ENCODE assay signal across 2 cellular contexts in genomic region chr4:7983296-7983695, GRCh38.
TF ChIP-seq lines count a peak whose summit lies in the region.

No MANE protein-coding gene starts in this region.

TF ChIP-seq in WTC11, 78 proteins besides CTCF, POLR2A, EP300 and RAD21:
- TF ChIP-seq, protein P1, sequence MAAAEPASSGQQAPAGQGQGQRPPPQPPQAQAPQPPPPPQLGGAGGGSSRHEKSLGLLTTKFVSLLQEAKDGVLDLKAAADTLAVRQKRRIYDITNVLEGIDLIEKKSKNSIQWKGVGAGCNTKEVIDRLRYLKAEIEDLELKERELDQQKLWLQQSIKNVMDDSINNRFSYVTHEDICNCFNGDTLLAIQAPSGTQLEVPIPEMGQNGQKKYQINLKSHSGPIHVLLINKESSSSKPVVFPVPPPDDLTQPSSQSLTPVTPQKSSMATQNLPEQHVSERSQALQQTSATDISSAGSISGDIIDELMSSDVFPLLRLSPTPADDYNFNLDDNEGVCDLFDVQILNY (CRISPR knock-in tag; IDR thresholded peaks at IDR 0.05): no peak

TF ChIP-seq in H1, 55 proteins besides CTCF, POLR2A, EP300 and RAD21:
- TF ChIP-seq TAF7 (optimal IDR thresholded peaks at IDR 0.05; ENCODE audit: borderline replicate concordance, low read depth, low read length) (no peak), CHD2 (IDR thresholded peaks at IDR 0.05; ENCODE audit: low read length) (no peak), TCF12 (IDR thresholded peaks at IDR 0.05; ENCODE audit: low read depth, low read length) (no peak), CREB1 (IDR thresholded peaks at IDR 0.05) (no peak), RNF2 (IDR thresholded peaks at IDR 0.05; ENCODE audit: borderline replicate concordance, low read depth, low read length, missing control alignments, poor library complexity, severe bottlenecking) (no peak), CTBP2 (IDR thresholded peaks at IDR 0.05; ENCODE audit: borderline replicate concordance, insufficient read depth, insufficient read length, low read length) (no peak), SIN3A (conservative IDR thresholded peaks at IDR 0.05 in 1 of 2, IDR thresholded peaks at IDR 0.05 in 1 of 2; ENCODE audit: low read depth in 1 of 2, low read length in 2 of 2) (no peak), JUND (IDR thresholded peaks at IDR 0.05; ENCODE audit: low read length) (no peak), SP1 (IDR thresholded peaks at IDR 0.05; ENCODE audit: low read depth, low read length) (no peak), POU5F1 (IDR thresholded peaks at IDR 0.05; ENCODE audit: low read depth, low read length) (no peak), PHF8 (conservative IDR thresholded peaks at IDR 0.05; ENCODE audit: low read depth, low read length) (no peak), NANOG (IDR thresholded peaks at IDR 0.05; ENCODE audit: insufficient read depth, low read depth, low read length, poor library complexity, severe bottlenecking) (no peak), TAF1 (IDR thresholded peaks at IDR 0.05; ENCODE audit: low read depth, low read length) (no peak), POLR2AphosphoS5 (IDR thresholded peaks at IDR 0.05; ENCODE audit: low read depth, low read length) (no peak), KDM1A (IDR thresholded peaks at IDR 0.05; ENCODE audit: borderline replicate concordance, low read length) (no peak), ZNF274 (IDR thresholded peaks at IDR 0.05; ENCODE audit: borderline replicate concordance, extremely low read depth, low read length) (no peak)
- TF ChIP-seq, protein P2, sequence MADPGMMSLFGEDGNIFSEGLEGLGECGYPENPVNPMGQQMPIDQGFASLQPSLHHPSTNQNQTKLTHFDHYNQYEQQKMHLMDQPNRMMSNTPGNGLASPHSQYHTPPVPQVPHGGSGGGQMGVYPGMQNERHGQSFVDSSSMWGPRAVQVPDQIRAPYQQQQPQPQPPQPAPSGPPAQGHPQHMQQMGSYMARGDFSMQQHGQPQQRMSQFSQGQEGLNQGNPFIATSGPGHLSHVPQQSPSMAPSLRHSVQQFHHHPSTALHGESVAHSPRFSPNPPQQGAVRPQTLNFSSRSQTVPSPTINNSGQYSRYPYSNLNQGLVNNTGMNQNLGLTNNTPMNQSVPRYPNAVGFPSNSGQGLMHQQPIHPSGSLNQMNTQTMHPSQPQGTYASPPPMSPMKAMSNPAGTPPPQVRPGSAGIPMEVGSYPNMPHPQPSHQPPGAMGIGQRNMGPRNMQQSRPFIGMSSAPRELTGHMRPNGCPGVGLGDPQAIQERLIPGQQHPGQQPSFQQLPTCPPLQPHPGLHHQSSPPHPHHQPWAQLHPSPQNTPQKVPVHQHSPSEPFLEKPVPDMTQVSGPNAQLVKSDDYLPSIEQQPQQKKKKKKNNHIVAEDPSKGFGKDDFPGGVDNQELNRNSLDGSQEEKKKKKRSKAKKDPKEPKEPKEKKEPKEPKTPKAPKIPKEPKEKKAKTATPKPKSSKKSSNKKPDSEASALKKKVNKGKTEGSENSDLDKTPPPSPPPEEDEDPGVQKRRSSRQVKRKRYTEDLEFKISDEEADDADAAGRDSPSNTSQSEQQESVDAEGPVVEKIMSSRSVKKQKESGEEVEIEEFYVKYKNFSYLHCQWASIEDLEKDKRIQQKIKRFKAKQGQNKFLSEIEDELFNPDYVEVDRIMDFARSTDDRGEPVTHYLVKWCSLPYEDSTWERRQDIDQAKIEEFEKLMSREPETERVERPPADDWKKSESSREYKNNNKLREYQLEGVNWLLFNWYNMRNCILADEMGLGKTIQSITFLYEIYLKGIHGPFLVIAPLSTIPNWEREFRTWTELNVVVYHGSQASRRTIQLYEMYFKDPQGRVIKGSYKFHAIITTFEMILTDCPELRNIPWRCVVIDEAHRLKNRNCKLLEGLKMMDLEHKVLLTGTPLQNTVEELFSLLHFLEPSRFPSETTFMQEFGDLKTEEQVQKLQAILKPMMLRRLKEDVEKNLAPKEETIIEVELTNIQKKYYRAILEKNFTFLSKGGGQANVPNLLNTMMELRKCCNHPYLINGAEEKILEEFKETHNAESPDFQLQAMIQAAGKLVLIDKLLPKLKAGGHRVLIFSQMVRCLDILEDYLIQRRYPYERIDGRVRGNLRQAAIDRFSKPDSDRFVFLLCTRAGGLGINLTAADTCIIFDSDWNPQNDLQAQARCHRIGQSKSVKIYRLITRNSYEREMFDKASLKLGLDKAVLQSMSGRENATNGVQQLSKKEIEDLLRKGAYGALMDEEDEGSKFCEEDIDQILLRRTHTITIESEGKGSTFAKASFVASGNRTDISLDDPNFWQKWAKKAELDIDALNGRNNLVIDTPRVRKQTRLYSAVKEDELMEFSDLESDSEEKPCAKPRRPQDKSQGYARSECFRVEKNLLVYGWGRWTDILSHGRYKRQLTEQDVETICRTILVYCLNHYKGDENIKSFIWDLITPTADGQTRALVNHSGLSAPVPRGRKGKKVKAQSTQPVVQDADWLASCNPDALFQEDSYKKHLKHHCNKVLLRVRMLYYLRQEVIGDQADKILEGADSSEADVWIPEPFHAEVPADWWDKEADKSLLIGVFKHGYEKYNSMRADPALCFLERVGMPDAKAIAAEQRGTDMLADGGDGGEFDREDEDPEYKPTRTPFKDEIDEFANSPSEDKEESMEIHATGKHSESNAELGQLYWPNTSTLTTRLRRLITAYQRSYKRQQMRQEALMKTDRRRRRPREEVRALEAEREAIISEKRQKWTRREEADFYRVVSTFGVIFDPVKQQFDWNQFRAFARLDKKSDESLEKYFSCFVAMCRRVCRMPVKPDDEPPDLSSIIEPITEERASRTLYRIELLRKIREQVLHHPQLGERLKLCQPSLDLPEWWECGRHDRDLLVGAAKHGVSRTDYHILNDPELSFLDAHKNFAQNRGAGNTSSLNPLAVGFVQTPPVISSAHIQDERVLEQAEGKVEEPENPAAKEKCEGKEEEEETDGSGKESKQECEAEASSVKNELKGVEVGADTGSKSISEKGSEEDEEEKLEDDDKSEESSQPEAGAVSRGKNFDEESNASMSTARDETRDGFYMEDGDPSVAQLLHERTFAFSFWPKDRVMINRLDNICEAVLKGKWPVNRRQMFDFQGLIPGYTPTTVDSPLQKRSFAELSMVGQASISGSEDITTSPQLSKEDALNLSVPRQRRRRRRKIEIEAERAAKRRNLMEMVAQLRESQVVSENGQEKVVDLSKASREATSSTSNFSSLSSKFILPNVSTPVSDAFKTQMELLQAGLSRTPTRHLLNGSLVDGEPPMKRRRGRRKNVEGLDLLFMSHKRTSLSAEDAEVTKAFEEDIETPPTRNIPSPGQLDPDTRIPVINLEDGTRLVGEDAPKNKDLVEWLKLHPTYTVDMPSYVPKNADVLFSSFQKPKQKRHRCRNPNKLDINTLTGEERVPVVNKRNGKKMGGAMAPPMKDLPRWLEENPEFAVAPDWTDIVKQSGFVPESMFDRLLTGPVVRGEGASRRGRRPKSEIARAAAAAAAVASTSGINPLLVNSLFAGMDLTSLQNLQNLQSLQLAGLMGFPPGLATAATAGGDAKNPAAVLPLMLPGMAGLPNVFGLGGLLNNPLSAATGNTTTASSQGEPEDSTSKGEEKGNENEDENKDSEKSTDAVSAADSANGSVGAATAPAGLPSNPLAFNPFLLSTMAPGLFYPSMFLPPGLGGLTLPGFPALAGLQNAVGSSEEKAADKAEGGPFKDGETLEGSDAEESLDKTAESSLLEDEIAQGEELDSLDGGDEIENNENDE (IDR thresholded peaks at IDR 0.05; ENCODE audit: insufficient replicate concordance, low read length): no peak
